9 cellular contexts compared by ENCODE assay signal in the genomic region with DNA sequence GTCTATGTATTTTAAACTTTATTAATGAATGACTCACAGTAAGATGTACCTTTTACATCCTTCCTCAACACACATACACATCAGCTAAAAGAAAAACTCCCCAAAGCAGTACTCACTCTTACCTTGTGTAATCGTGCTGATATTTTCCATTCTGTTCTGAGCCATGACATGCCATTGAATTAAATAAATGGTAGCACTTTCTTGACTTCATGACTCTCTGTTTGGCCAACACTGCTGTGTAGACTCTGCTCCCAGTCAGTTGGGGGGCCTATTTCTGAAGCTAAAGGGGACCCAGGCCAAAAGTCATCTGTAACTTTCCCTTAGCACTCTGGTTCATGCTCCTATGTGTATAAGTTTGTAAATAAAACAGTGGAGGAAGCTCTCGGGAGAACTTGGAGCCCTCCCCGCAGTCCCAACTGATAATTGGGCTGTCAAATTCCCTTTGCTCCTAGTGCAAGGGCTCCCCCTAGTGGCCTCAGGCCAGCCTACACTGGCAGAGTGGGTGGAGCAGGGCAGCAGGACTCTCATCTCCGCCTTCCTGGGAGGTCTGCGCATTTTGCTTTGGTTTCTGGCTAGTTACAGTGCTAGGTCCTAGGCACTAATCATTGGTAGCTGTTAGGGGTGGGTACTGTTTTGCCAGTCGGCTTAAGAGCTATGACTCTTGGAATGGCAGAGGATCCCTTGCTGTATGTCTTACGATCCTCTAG. TPM values are rescaled to one million over a fixed set of nuclear protein-coding genes. Genes with fewer than 3 reads are reported as not detected.
DNase-seq lines count a peak whose midpoint lies in the region; ATAC-seq and TF ChIP-seq lines count a peak whose summit lies in the region.
"Had no signal": no experiment of that assay in that cellular context is flagged by ENCODE, and none has a peak within 500 bp of the region (broad histone marks: within the 10 kb centered on the region; RNA-seq: fewer than 3 reads in every experiment).

No MANE protein-coding gene starts in this region.

- peak; percentile 67 for ATAC-seq in activated naive CD8-positive, alpha-beta T cell treated with anti-CD3 and anti-CD28 coated beads, Interleukin-2, amount 50 U/mL, for 24 hours
- peak; percentile 57 to 79 (median 70) for ATAC-seq in heart right ventricle
- no peak for ATAC-seq in GM19324 (IDR thresholded peaks at IDR 0.05; ENCODE audit: low FRiP score, unreplicated experiment)

- no peaks in the 10 kb centered on the region for H3K36me3 Mint-ChIP-seq in activated naive CD8-positive, alpha-beta T cell treated with anti-CD3 and anti-CD28 coated beads, Interleukin-2, amount 50 U/mL, for 24 hours (ENCODE audit: low read depth)

- no peaks in the 10 kb centered on the region for H3F3A ChIP-seq in MM.1S (ENCODE audit: insufficient read depth, low read length)

- 21 to 22% methylated on average over 7 of the region's 7 CpGs for WGBS in heart right ventricle, 2 donors

- peaks cover 13% of the 10 kb centered on the region for H3K27me3 Mint-ChIP-seq in activated naive CD8-positive, alpha-beta T cell treated with anti-CD3 and anti-CD28 coated beads, Interleukin-2, amount 50 U/mL, for 24 hours

- H3K9me3 ChIP-seq in MM.1S (replicated peaks; ENCODE audit: insufficient read depth, low read length), result no peaks in the 10 kb centered on the region
- H3K9me3 ChIP-seq in heart right ventricle, result no peaks in the 10 kb centered on the region

- no peak overlapping the region for H3K4me2 ChIP-seq in MM.1S (ENCODE audit: low read depth, low read length)

- H3K79me2 ChIP-seq in MM.1S (ENCODE audit: low read length), result no peaks in the 10 kb centered on the region

- no peak overlapping the region for H3K27ac Mint-ChIP-seq in activated naive CD8-positive, alpha-beta T cell treated with anti-CD3 and anti-CD28 coated beads, Interleukin-2, amount 50 U/mL, for 24 hours

- H3K27me3 ChIP-seq in MM.1S (replicated peaks; ENCODE audit: insufficient read depth, low read length) (no peaks in the 10 kb centered on the region), heart right ventricle (peaks cover 0 to 3% (median 0%) of the 10 kb centered on the region in 7 donors)

- DNase-seq in HEK293T (ENCODE audit: extremely low spot score) (peak; percentile 95), MM.1S (peak; percentile 62), SKM-1 treated with dmso at 0.1 percent for 144 hours (lab: John Stamatoyannopoulos, UW; ENCODE audit: unreplicated experiment) (peak; percentile 57), heart right ventricle (peak; percentile 79), renal cortical epithelial cell (ENCODE audit: low read depth) (peak; percentile 54)
- DNase-seq in activated naive CD8-positive, alpha-beta T cell treated with anti-CD3 and anti-CD28 coated beads, Interleukin-2, amount 50 U/mL, for 24 hours, result peak; percentile 81

- H3K27ac ChIP-seq in MM.1S (ENCODE audit: low read length) (no peak overlapping the region), heart right ventricle (no peak overlapping the region)
- H3K27ac ChIP-seq: skin epidermis had no signal

- intact Hi-C loops in heart right ventricle (cut with DNase I), result loop anchor here in 5 of 10 donors (1.0 to 10.0 kb wide), 5 partner anchors 59 to 1536 kb away; no protein-coding TSS in a partner anchor

- no peaks in the 10 kb centered on the region for H3K9me2 ChIP-seq in MM.1S (replicated peaks; ENCODE audit: insufficient read depth, low read length)

- no peaks in the 10 kb centered on the region for H4K20me1 ChIP-seq in MM.1S (ENCODE audit: insufficient read depth, low read length)

- no peaks in the 10 kb centered on the region for H3K4me1 Mint-ChIP-seq in activated naive CD8-positive, alpha-beta T cell treated with anti-CD3 and anti-CD28 coated beads, Interleukin-2, amount 50 U/mL, for 24 hours

- POLR2A ChIA-PET in HEK293T (lab: Yijun Ruan, JAX), result no interaction called here

- H3K4me3 Mint-ChIP-seq in activated naive CD8-positive, alpha-beta T cell treated with anti-CD3 and anti-CD28 coated beads, Interleukin-2, amount 50 U/mL, for 24 hours, result no peak overlapping the region

- H3K9ac ChIP-seq in MM.1S (ENCODE audit: low read length), result no peak overlapping the region

- TF ChIP-seq CTCF in GM12872 (IDR thresholded peaks at IDR 0.05; ENCODE audit: insufficient read depth, low read depth, low read length) (peak; percentile 98), MM.1S (IDR thresholded peaks at IDR 0.05; ENCODE audit: low read length) (peak; percentile 98), heart right ventricle (IDR thresholded peaks at IDR 0.05) (peak; percentile 85 to 95 (median 92))

- CTCF ChIA-PET in HEK293T (lab: Yijun Ruan, JAX), result interaction anchor here (0.6 to 1.5 kb wide), 13 partner anchors 8 to 434 kb away, joined by 3 to 8 read pairs (median 4); no protein-coding TSS in a partner anchor

- H3K4me1 ChIP-seq in MM.1S (ENCODE audit: low read length) (no peaks in the 10 kb centered on the region), heart right ventricle (peaks cover 0 to 32% (median 9%) of the 10 kb centered on the region in 9 donors)

- H3K9me3 Mint-ChIP-seq in activated naive CD8-positive, alpha-beta T cell treated with anti-CD3 and anti-CD28 coated beads, Interleukin-2, amount 50 U/mL, for 24 hours, result no peaks in the 10 kb centered on the region

- H3K36me3 ChIP-seq in MM.1S (replicated peaks; ENCODE audit: insufficient read depth, low read length) (no peaks in the 10 kb centered on the region), heart right ventricle (no peaks in the 10 kb centered on the region)

- H3K4me3 ChIP-seq in MM.1S (ENCODE audit: low read length) (no peak overlapping the region), heart right ventricle (no peak overlapping the region)
- H3K4me3 ChIP-seq: skin epidermis had no signal

- no peak overlapping the region for H2AFZ ChIP-seq in MM.1S (ENCODE audit: low read length)

TF ChIP-seq in HEK293T, 16 proteins besides CTCF, POLR2A, EP300 and RAD21:
- TF ChIP-seq NFRKB (IDR thresholded peaks at IDR 0.05) (no peak), FOXA1 (IDR thresholded peaks at IDR 0.05) (no peak), ZNF384 (IDR thresholded peaks at IDR 0.05) (no peak)

RNA-seq across cellular contexts. Expression of a gene that starts 1.7 kb away (rescaled TPM):
- total RNA-seq in heart right ventricle (10 to 100 TPM in 5 of 10 donors, 1 to 10 TPM in 5; 8.0 to 17.4 (median 9.9) TPM), renal cortical epithelial cell (0.05 TPM in 1 of 2 replicates, not detected in the other)
- polyA plus RNA-seq in heart right ventricle, result 100 to 1,000 TPM in 1 of 2 donors, under 1 TPM in 1; 0.22 to 123 TPM

RNA-seq across cellular contexts. Expression of a gene that starts 33.7 kb away (rescaled TPM):
- total RNA-seq in heart right ventricle (under 1 TPM in 1 of 10 donors, not detected in 9; 0.09 TPM), renal cortical epithelial cell (not detected in 2 replicates)
- not detected for polyA plus RNA-seq in heart right ventricle
